Comparison of ENCODE assay signal across 1 cellular context in genomic region chr4:186570193-186570996, GRCh38.
TF ChIP-seq lines count a peak whose summit lies in the region.

No MANE protein-coding gene starts in this region.

TF ChIP-seq in IMR-90, 13 proteins besides CTCF, POLR2A, EP300 and RAD21 (continued from another document):
- TF ChIP-seq RCOR1 (IDR thresholded peaks at IDR 0.05; ENCODE audit: insufficient replicate concordance, low read length) (no peak), NFE2L2 (IDR thresholded peaks at IDR 0.05; ENCODE audit: low read depth, low read length) (no peak), RFX5 (IDR thresholded peaks at IDR 0.05; ENCODE audit: low read depth, low read length) (no peak)
